ENCODE assay signal across 8 cellular contexts in the genomic region with DNA sequence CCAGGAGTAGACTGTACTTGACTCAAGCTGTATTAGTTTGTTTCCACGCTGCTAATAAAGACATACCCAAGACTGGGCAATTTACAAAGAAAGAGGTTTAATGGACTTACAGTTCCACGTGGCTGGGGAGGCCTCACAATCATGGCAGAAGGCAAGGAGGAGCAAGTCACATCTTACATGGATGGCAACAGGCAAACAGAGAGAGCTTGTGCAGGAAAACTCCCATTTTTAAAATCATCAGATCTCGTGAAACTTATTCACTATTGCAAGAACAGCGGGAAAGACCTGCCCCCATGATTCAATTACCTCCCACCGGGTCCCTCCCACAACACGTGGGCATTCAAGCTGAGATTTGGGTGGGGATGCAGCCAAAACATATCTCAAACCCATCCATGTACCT. TPM values are rescaled to one million over a fixed set of nuclear protein-coding genes. Genes with fewer than 3 reads are reported as not detected.
DNase-seq lines count a peak whose midpoint lies in the region; ATAC-seq, FAIRE-seq and TF ChIP-seq lines count a peak whose summit lies in the region.
"Not testable (repeated sequence)": the region's sequence is repeated elsewhere in the genome, so short reads cannot be mapped to it uniquely, and the experiment has no call there.

No MANE protein-coding gene starts in this region.

- H3K4me3 ChIP-seq in A673 (ENCODE audit: low read depth, low read length, poor library complexity, severe bottlenecking); CD8-positive, alpha-beta memory T cell (ENCODE audit: low read length); HL-60 (replicated peaks; ENCODE audit: insufficient read depth, low read length); K562; HepG2 (replicated peaks in 1 of 3; ENCODE audit: insufficient read depth in 1 of 3, low read depth in 2 of 3, low read length in 3 of 3): not testable (repeated sequence)

- TF ChIP-seq RAD21 in K562 (CRISPR knock-in tag; conservative IDR thresholded peaks at IDR 0.05 in 1 of 2, IDR thresholded peaks at IDR 0.05 in 1 of 2); HepG2 (CRISPR knock-in tag; IDR thresholded peaks at IDR 0.05): not testable (repeated sequence)

- FAIRE-seq in K562 (lab: Jason Lieb, UNC); HepG2 (lab: Jason Lieb, UNC): not testable (repeated sequence)

- not testable (repeated sequence) for H2AFZ ChIP-seq in K562 (ENCODE audit: low read depth, low read length)
- peak overlapping the region; percentile 20 for H2AFZ ChIP-seq in HepG2 (ENCODE audit: low read length)

- intact Hi-C loops in A673 (cut with micrococcal nuclease; ENCODE audit: unreplicated experiment) = loop anchor here (2.0 kb wide), 1 partner anchor 16 kb away; no protein-coding TSS in a partner anchor
- intact Hi-C loops in K562 (cut with micrococcal nuclease) = not testable (repeated sequence)
- intact Hi-C loops in HepG2 (cut with micrococcal nuclease; ENCODE audit: unreplicated experiment) = loop anchor here (1.0 kb wide), 1 partner anchor 37 kb away; a partner anchor contains a TSS

- not testable (repeated sequence) for H3K9me3 Mint-ChIP-seq in CD8-positive, alpha-beta memory T cell; activated CD8-positive, alpha-beta memory T cell treated with anti-CD3 and anti-CD28 coated beads, Interleukin-2, amount 10 ng/mL, durations not matched to agents 7 days and 5 days (ENCODE audit: low read depth); natural killer cell treated with Interleukin-12 subunit alpha and Interleukin-12 subunit beta and Interleukin-15 and Interleukin-18, amount 100 ng/mL, for 72 hours
- peaks cover 25% of the 10 kb centered on the region for H3K9me3 Mint-ChIP-seq in T-helper 1 cell treated with Interleukin-12 subunit alpha and Interleukin-12 subunit beta and Interleukin-4 antibody, amounts not matched to agents 30 μg/mL and 1 μg/mL, for 36 hours

- TF ChIP-seq POLR2A in K562 (conservative IDR thresholded peaks at IDR 0.05); HepG2 (IDR thresholded peaks at IDR 0.05; ENCODE audit: insufficient read depth in 1 of 2, low read depth in 2 of 2, low read length in 2 of 2): not testable (repeated sequence)

- peaks cover 0 to 15% (median 3%) of the 10 kb centered on the region in 3 donors for H3K36me3 Mint-ChIP-seq in CD8-positive, alpha-beta memory T cell
- H3K36me3 Mint-ChIP-seq in T-helper 1 cell treated with Interleukin-12 subunit alpha and Interleukin-12 subunit beta and Interleukin-4 antibody, amounts not matched to agents 30 μg/mL and 1 μg/mL, for 36 hours (ENCODE audit: low read depth); natural killer cell treated with Interleukin-12 subunit alpha and Interleukin-12 subunit beta and Interleukin-15 and Interleukin-18, amount 100 ng/mL, for 72 hours: not testable (repeated sequence)
- H3K36me3 Mint-ChIP-seq in activated CD8-positive, alpha-beta memory T cell treated with anti-CD3 and anti-CD28 coated beads, Interleukin-2, amount 10 ng/mL, durations not matched to agents 7 days and 5 days = peaks cover 12% of the 10 kb centered on the region

- 10% methylated on average over 6 of the region's 6 CpGs for WGBS in K562 (ENCODE audit: insufficient coverage, low coverage, missing lambda C conversion rate)
- WGBS in HepG2 (ENCODE audit: low lambda C conversion rate) = 95% methylated on average over 6 of the region's 6 CpGs

- not testable (repeated sequence) for H3K79me2 ChIP-seq in K562 (ENCODE audit: control insufficient read depth, insufficient read depth, low read length); HepG2 (ENCODE audit: insufficient read depth, low read length)

- not testable (repeated sequence) for H3K27me3 Mint-ChIP-seq in CD8-positive, alpha-beta memory T cell; T-helper 1 cell treated with Interleukin-12 subunit alpha and Interleukin-12 subunit beta and Interleukin-4 antibody, amounts not matched to agents 30 μg/mL and 1 μg/mL, for 36 hours (ENCODE audit: low read depth); activated CD8-positive, alpha-beta memory T cell treated with anti-CD3 and anti-CD28 coated beads, Interleukin-2, amount 10 ng/mL, durations not matched to agents 7 days and 5 days; natural killer cell treated with Interleukin-12 subunit alpha and Interleukin-12 subunit beta and Interleukin-15 and Interleukin-18, amount 100 ng/mL, for 72 hours

- not testable (repeated sequence) for H3K9me1 ChIP-seq in K562 (ENCODE audit: control insufficient read depth, insufficient read depth, low read length)

- not testable (repeated sequence) for TF ChIP-seq CTCF in A673 (conservative IDR thresholded peaks at IDR 0.05; ENCODE audit: low read depth, low read length); HL-60 (IDR thresholded peaks at IDR 0.05; ENCODE audit: insufficient read depth, low read length); K562 (IDR thresholded peaks at IDR 0.05 in 2 of 3, conservative IDR thresholded peaks at IDR 0.05 in 1 of 3; ENCODE audit: insufficient read depth in 2 of 3, low read depth in 1 of 3, low read length in 3 of 3); HepG2 (CRISPR knock-in tag; IDR thresholded peaks at IDR 0.05)

- POLR2A ChIA-PET in A673 (lab: Charles Lee; ENCODE audit: low non-redundant PET); CD8-positive, alpha-beta memory T cell (lab: Charles Lee); K562 (lab: Yijun Ruan, JAX): not testable (repeated sequence)
- POLR2A ChIA-PET in HepG2 (lab: Yijun Ruan, JAX) = interaction anchor here (1.9 kb wide), 1 partner anchor 34 kb away, joined by 5 read pairs; no protein-coding TSS in a partner anchor

- not testable (repeated sequence) for H3K4me2 ChIP-seq in K562 (ENCODE audit: insufficient read depth, low read length); HepG2 (ENCODE audit: low read depth, low read length)

- H3K36me3 ChIP-seq in A673 (ENCODE audit: insufficient read depth, low read length, poor library complexity, severe bottlenecking); CD8-positive, alpha-beta memory T cell (ENCODE audit: insufficient read depth, low read length); K562 (ENCODE audit: control insufficient read depth, insufficient read depth, low read length); HepG2 (replicated peaks in 1 of 2; ENCODE audit: control insufficient read depth in 1 of 2, insufficient read depth in 2 of 2, low read length in 2 of 2): not testable (repeated sequence)

- in situ Hi-C loops in K562 (cut with MboI) = not testable (repeated sequence)
- in situ Hi-C loops in HepG2 (cut with HindIII; ENCODE audit: extremely low pct_ligation_motif_present, low pct_unique_long_range_greater_than_20kb) = loop anchor here (5.0 kb wide), 1 partner anchor 34 kb away; no protein-coding TSS in a partner anchor

- not testable (repeated sequence) for H3K27me3 ChIP-seq in A673 (replicated peaks; ENCODE audit: insufficient read depth, low read depth, low read length, poor library complexity); CD8-positive, alpha-beta memory T cell (ENCODE audit: insufficient read depth, low read length, poor library complexity, severe bottlenecking); HL-60 (ENCODE audit: insufficient read depth, poor library complexity, severe bottlenecking); K562 (ENCODE audit: control insufficient read depth in 2 of 2, insufficient read depth in 2 of 2, low read length in 2 of 2); HepG2 (ENCODE audit: control insufficient read depth in 1 of 2, insufficient read depth in 2 of 2, low read length in 2 of 2)

- H3K27ac ChIP-seq in A673 (ENCODE audit: low read depth, low read length, poor library complexity, severe bottlenecking) (peak overlapping the region; percentile 87), HL-60 (replicated peaks) (peak overlapping the region; percentile 10; the same call in 1 of the 2 replicates), HepG2 (ENCODE audit: extremely low read length, insufficient read depth, low read length) (peak overlapping the region; percentile 85)
- H3K27ac ChIP-seq in CD8-positive, alpha-beta memory T cell (ENCODE audit: low read depth, low read length); K562 (ENCODE audit: extremely low read depth, low read depth, low read length): not testable (repeated sequence)

- DNase-seq in A673 (ENCODE audit: low spot score); CD8-positive, alpha-beta memory T cell; HL-60 (ENCODE audit: low read depth in 1 of 2, low spot score in 1 of 2); activated CD8-positive, alpha-beta memory T cell treated with anti-CD3 and anti-CD28 coated beads, Interleukin-2, amount 10 ng/mL, durations not matched to agents 7 days and 5 days; K562 (ENCODE audit: extremely low read depth in 1 of 4, low spot score in 3 of 4); HepG2 (ENCODE audit: low spot score); natural killer cell treated with Interleukin-12 subunit alpha and Interleukin-12 subunit beta and Interleukin-15 and Interleukin-18, amount 100 ng/mL, for 72 hours (ENCODE audit: low spot score): not testable (repeated sequence)

- H3K9me3 ChIP-seq in A673 (ENCODE audit: low read depth, low read length, poor library complexity, severe bottlenecking) (peaks cover 18% of the 10 kb centered on the region), HepG2 (ENCODE audit: low read length) (peaks cover 11% of the 10 kb centered on the region)
- not testable (repeated sequence) for H3K9me3 ChIP-seq in CD8-positive, alpha-beta memory T cell (ENCODE audit: low read length); K562 (replicated peaks; ENCODE audit: control insufficient read depth, insufficient read depth, low read depth, low read length)

- H3K4me3 Mint-ChIP-seq in CD8-positive, alpha-beta memory T cell = peak overlapping the region in 2 of 7 donors; percentile 15 to 61
- H3K4me3 Mint-ChIP-seq in T-helper 1 cell treated with Interleukin-12 subunit alpha and Interleukin-12 subunit beta and Interleukin-4 antibody, amounts not matched to agents 30 μg/mL and 1 μg/mL, for 36 hours; activated CD8-positive, alpha-beta memory T cell treated with anti-CD3 and anti-CD28 coated beads, Interleukin-2, amount 10 ng/mL, durations not matched to agents 7 days and 5 days: not testable (repeated sequence)
- H3K4me3 Mint-ChIP-seq in natural killer cell treated with Interleukin-12 subunit alpha and Interleukin-12 subunit beta and Interleukin-15 and Interleukin-18, amount 100 ng/mL, for 72 hours = peak overlapping the region; percentile 92

- not testable (repeated sequence) for BruUV-seq in A673 (replicated peaks; lab: Mats Ljungman, UMichigan); K562 (replicated peaks; lab: Mats Ljungman, UMichigan); HepG2 (replicated peaks; lab: Mats Ljungman, UMichigan)

- H4K20me1 ChIP-seq in K562 (replicated peaks; ENCODE audit: control insufficient read depth, insufficient read depth, low read length); HepG2 (ENCODE audit: insufficient read depth, low read length): not testable (repeated sequence)

- peaks cover 17 to 23% (median 20%) of the 10 kb centered on the region in 3 donors for H3K4me1 Mint-ChIP-seq in CD8-positive, alpha-beta memory T cell
- H3K4me1 Mint-ChIP-seq in T-helper 1 cell treated with Interleukin-12 subunit alpha and Interleukin-12 subunit beta and Interleukin-4 antibody, amounts not matched to agents 30 μg/mL and 1 μg/mL, for 36 hours (ENCODE audit: low read depth) = not testable (repeated sequence)
- H3K4me1 Mint-ChIP-seq in activated CD8-positive, alpha-beta memory T cell treated with anti-CD3 and anti-CD28 coated beads, Interleukin-2, amount 10 ng/mL, durations not matched to agents 7 days and 5 days = peaks cover 13% of the 10 kb centered on the region
- H3K4me1 Mint-ChIP-seq in natural killer cell treated with Interleukin-12 subunit alpha and Interleukin-12 subunit beta and Interleukin-15 and Interleukin-18, amount 100 ng/mL, for 72 hours (ENCODE audit: low read depth in 2 of 2) = peaks cover 31% of the 10 kb centered on the region in 2 donors

- CTCF ChIA-PET in A673 (lab: Charles Lee); CD8-positive, alpha-beta memory T cell (lab: Charles Lee); K562 (lab: Yijun Ruan, JAX; ENCODE audit: low intra/inter-chr PET ratio); HepG2 (lab: Yijun Ruan, JAX; ENCODE audit: low intra/inter-chr PET ratio, low total read pairs): not testable (repeated sequence)
- CTCF ChIA-PET in activated CD8-positive, alpha-beta memory T cell treated with anti-CD3 and anti-CD28 coated beads, Interleukin-2, amount 10 ng/mL, durations not matched to agents 7 days and 5 days (lab: Charles Lee) = interaction anchor here (1.4 kb wide), 1 partner anchor 14 kb away, joined by 3 read pairs; no protein-coding TSS in a partner anchor

- not testable (repeated sequence) for TF ChIP-seq EP300 in K562 (IDR thresholded peaks at IDR 0.05; ENCODE audit: low read length); HepG2 (IDR thresholded peaks at IDR 0.05; ENCODE audit: low read depth in 2 of 2, low read length in 2 of 2); HepG2 (CRISPR knock-in tag; IDR thresholded peaks at IDR 0.05; ENCODE audit: borderline replicate concordance)

- H3K27ac Mint-ChIP-seq in CD8-positive, alpha-beta memory T cell = peak overlapping the region in 6 of 8 donors; percentile 25 to 76 (median 65)
- H3K27ac Mint-ChIP-seq in T-helper 1 cell treated with Interleukin-12 subunit alpha and Interleukin-12 subunit beta and Interleukin-4 antibody, amounts not matched to agents 30 μg/mL and 1 μg/mL, for 36 hours = peak overlapping the region; percentile 37
- H3K27ac Mint-ChIP-seq in activated CD8-positive, alpha-beta memory T cell treated with anti-CD3 and anti-CD28 coated beads, Interleukin-2, amount 10 ng/mL, durations not matched to agents 7 days and 5 days = peak overlapping the region; percentile 44
- peak overlapping the region; percentile 85 to 87 for H3K27ac Mint-ChIP-seq in natural killer cell treated with Interleukin-12 subunit alpha and Interleukin-12 subunit beta and Interleukin-15 and Interleukin-18, amount 100 ng/mL, for 72 hours

- not testable (repeated sequence) for H3K9ac ChIP-seq in K562 (ENCODE audit: insufficient read depth in 1 of 2, low read depth in 2 of 2, low read length in 2 of 2); HepG2 (ENCODE audit: insufficient read depth, low read depth, low read length)

- not testable (repeated sequence) for ATAC-seq in activated CD8-positive, alpha-beta memory T cell treated with anti-CD3 and anti-CD28 coated beads, Interleukin-2, amount 10 ng/mL, durations not matched to agents 7 days and 5 days; K562; HepG2; natural killer cell treated with Interleukin-12 subunit alpha and Interleukin-12 subunit beta and Interleukin-15 and Interleukin-18, amount 100 ng/mL, for 72 hours

- H3K4me1 ChIP-seq in A673 (ENCODE audit: insufficient read depth, low read length, poor library complexity, severe bottlenecking) (peaks cover 46% of the 10 kb centered on the region), HepG2 (ENCODE audit: insufficient read depth, low read length) (peaks cover 36% of the 10 kb centered on the region)
- peaks cover 13% of the 10 kb centered on the region for H3K4me1 ChIP-seq in CD8-positive, alpha-beta memory T cell (ENCODE audit: insufficient read depth, low read length)
- H3K4me1 ChIP-seq in K562 (replicated peaks in 1 of 2; ENCODE audit: control insufficient read depth in 2 of 2, insufficient read depth in 2 of 2, low read length in 2 of 2) = not testable (repeated sequence)

RNA-seq across cellular contexts. Expression of a gene that starts 37.7 kb away (rescaled TPM):
- total RNA-seq in A673 (2021) = 56.1 and 59.0 TPM in 2 replicates
- total RNA-seq in CD8-positive, alpha-beta memory T cell = 10 to 100 TPM; 47.8 to 51.0 TPM
- 41.4 TPM for polyA plus RNA-seq in CD8-positive, alpha-beta memory T cell
- 10 to 100 TPM; 54.6 to 66.3 TPM for total RNA-seq in activated CD8-positive, alpha-beta memory T cell treated with anti-CD3 and anti-CD28 coated beads, Interleukin-2, amount 10 ng/mL, durations not matched to agents 7 days and 5 days
- total RNA-seq in K562 (2011; cell fraction: chromatin; rRNA removed; ENCODE audit: low replicate concordance) = 20.8 and 31.2 TPM in 2 replicates
- total RNA-seq in K562 (2011; cell fraction: nucleolus; rRNA removed) = 19.7 and 25.0 TPM in 2 replicates
- 29.2 and 44.9 TPM in 2 replicates for total RNA-seq in K562 (2011; cell fraction: nucleoplasm; rRNA removed)
- 12.8 and 13.3 TPM in 2 replicates for total RNA-seq in K562 (2014; rRNA removed)
- 13.8 and 15.4 TPM in 2 replicates for total RNA-seq in K562 (2014; rRNA removed; fragmentation: Illumina TruSeq; extraction: Trizol)
- total RNA-seq in K562 (2015; rRNA removed; fragmentation: Illumina TruSeq; extraction: Trizol) = 17.6 and 21.8 TPM in 2 replicates
- 25.7 and 26.8 TPM in 2 replicates for total RNA-seq in K562 (2021)
- 20.4 and 25.6 TPM in 2 replicates for polyA plus RNA-seq in K562 (2011; rRNA removed)
- 15.5 and 16.3 TPM in 2 replicates for polyA plus RNA-seq in K562 (2011; cell fraction: cytosol; rRNA removed)
- 77.9 and 90.8 TPM in 2 replicates for polyA plus RNA-seq in K562 (2011; cell fraction: nucleus; rRNA removed)
- polyA plus RNA-seq in K562 (2012) = 18.2 and 24.6 TPM in 2 replicates
- 11.3 and 14.8 TPM in 2 replicates for polyA plus RNA-seq in K562 (2014; fragmentation: Illumina TruSeq; extraction: Trizol)
- polyA plus RNA-seq in K562 (2014; fragmentation: Nextera tagmentation; extraction: Ambion mirVana) = 10 to 100 TPM in 1 of 2 experiments, 1 to 10 TPM in 1; 7.2 to 12.6 TPM
- polyA plus RNA-seq in K562 (2014; rRNA removed) = 16.7 TPM in 2 replicates
- polyA minus RNA-seq in K562 (2011; rRNA and poly(A)+ RNA removed) = 15.1 and 23.5 TPM in 2 replicates
- 5.2 and 6.7 TPM in 2 replicates for polyA minus RNA-seq in K562 (2011; cell fraction: cytosol; rRNA and poly(A)+ RNA removed)
- 22.5 and 32.1 TPM in 2 replicates for polyA minus RNA-seq in K562 (2011; cell fraction: nucleus; rRNA and poly(A)+ RNA removed)
- total RNA-seq in HepG2 (2016; rRNA removed; fragmentation: Illumina TruSeq; extraction: Trizol) = 8.2 and 19.3 TPM in 2 replicates
- 3.5 and 6.1 TPM in 2 replicates for total RNA-seq in HepG2 (2016; cell fraction: cytosol; rRNA removed; fragmentation: Illumina TruSeq; extraction: Trizol; ENCODE audit: low read depth)
- 9.9 and 21.5 TPM in 2 replicates for total RNA-seq in HepG2 (2016; cell fraction: insoluble cytoplasmic fraction; rRNA removed; fragmentation: Illumina TruSeq; extraction: Trizol)
- total RNA-seq in HepG2 (2016; cell fraction: membrane; rRNA removed; fragmentation: Illumina TruSeq; extraction: Trizol) = 6.0 and 6.1 TPM in 2 replicates
- 33.3 and 39.0 TPM in 2 replicates for total RNA-seq in HepG2 (2016; cell fraction: nucleus; rRNA removed; fragmentation: Illumina TruSeq; extraction: Trizol)
- 19.4 and 22.3 TPM in 2 replicates for polyA plus RNA-seq in HepG2 (2011; rRNA removed)
- 7.8 and 10.6 TPM in 2 replicates for polyA plus RNA-seq in HepG2 (2011; cell fraction: cytosol; rRNA removed)
- 48.3 and 53.9 TPM in 2 replicates for polyA plus RNA-seq in HepG2 (2011; cell fraction: nucleus; rRNA removed)
- polyA plus RNA-seq in HepG2 (2012) = 15.2 and 16.9 TPM in 2 replicates
- 2.1 and 3.3 TPM in 2 replicates for polyA plus RNA-seq in HepG2 (2016; cell fraction: cytosol; fragmentation: Illumina TruSeq; extraction: Trizol; ENCODE audit: low read depth)
- 7.2 and 7.9 TPM in 2 replicates for polyA plus RNA-seq in HepG2 (2016; cell fraction: insoluble cytoplasmic fraction; fragmentation: Illumina TruSeq; extraction: Trizol; ENCODE audit: low read depth)
- 3.2 and 4.3 TPM in 2 replicates for polyA plus RNA-seq in HepG2 (2016; cell fraction: membrane; fragmentation: Illumina TruSeq; extraction: Trizol; ENCODE audit: low read depth)
- 47.5 and 50.9 TPM in 2 replicates for polyA plus RNA-seq in HepG2 (2016; cell fraction: nucleus; fragmentation: Illumina TruSeq; extraction: Trizol; ENCODE audit: insufficient read depth, low read depth)
- 26.2 and 31.6 TPM in 2 replicates for polyA minus RNA-seq in HepG2 (2011; rRNA and poly(A)+ RNA removed; ENCODE audit: low replicate concordance)
- polyA minus RNA-seq in HepG2 (2011; cell fraction: cytosol; rRNA and poly(A)+ RNA removed) = 6.8 and 8.5 TPM in 2 replicates
- 42.7 and 42.8 TPM in 2 replicates for polyA minus RNA-seq in HepG2 (2011; cell fraction: nucleus; rRNA and poly(A)+ RNA removed)
- total RNA-seq in natural killer cell treated with Interleukin-12 subunit alpha and Interleukin-12 subunit beta and Interleukin-15 and Interleukin-18, amount 100 ng/mL, for 72 hours = 10 to 100 TPM; 55.5 to 57.9 TPM
